In genomic region chr11:14520086-14520901, GRCh38 we compare ENCODE assay signal across 8 cellular contexts. TPM values are rescaled to one million over a fixed set of nuclear protein-coding genes. Genes with fewer than 3 reads are reported as not detected.
DNase-seq lines count a peak whose midpoint lies in the region; ATAC-seq and TF ChIP-seq lines count a peak whose summit lies in the region.

Gene PSMA1, minus strand, starts transcription at chr11:14520386. Its CDS starts 87 bp downstream, at chr11:14520299.

- H3K27ac ChIP-seq in OCI-LY7 (ENCODE audit: low read depth, low read length, poor library complexity, severe bottlenecking): peak within 1 kb of the TSS; percentile 64

- peak within 1 kb of the TSS; percentile 86 for H3K4me2 ChIP-seq in OCI-LY7 (ENCODE audit: low read length)

- CTCF ChIA-PET in OCI-LY7 (lab: Charles Lee; ENCODE audit: unreplicated experiment): interaction anchor here (1.7 kb wide), 1 partner anchor 21 kb away, joined by 5 read pairs; the partner anchor contains the start of gene COPB1

- H3K9me3 ChIP-seq in OCI-LY7 (ENCODE audit: low read length): no peaks in the 10 kb centered on the region
- no peaks in the 10 kb centered on the region for H3K9me3 ChIP-seq in mononuclear cell (ENCODE audit: low read depth, low read length)

- peaks cover 19% of the 10 kb centered on the region for H3K4me1 ChIP-seq in OCI-LY7 (ENCODE audit: insufficient read depth, low read length, poor library complexity, severe bottlenecking)
- H3K4me1 ChIP-seq in mononuclear cell (ENCODE audit: insufficient read depth, low read length): peaks cover 25% of the 10 kb centered on the region

- intact Hi-C loops in OCI-LY7 (cut with micrococcal nuclease; ENCODE audit: unreplicated experiment): loop anchor here (1.0 to 5.0 kb wide), 5 partner anchors 21 to 387 kb away; partner anchors contain the start of genes COPB1 and CYP2R1

- H4K20me1 ChIP-seq in OCI-LY7 (ENCODE audit: insufficient read depth, low read length): peaks cover 5% of the 10 kb centered on the region; the same call in 1 of the 2 replicates

- peak; percentile 97 for DNase-seq in DMS 273 (lab: John Stamatoyannopoulos, UW; ENCODE audit: unreplicated experiment)
- DNase-seq in HuH-7.5 (ENCODE audit: low spot score): peak; percentile 58
- DNase-seq in OCI-LY7 (ENCODE audit: low spot score): peak; percentile 94
- peak; percentile 83 for DNase-seq in activated T-cell treated with anti-CD3 and anti-CD28 coated beads for 1 hour (ENCODE audit: low read depth)
- DNase-seq in epidermal melanocyte (ENCODE audit: insufficient read length, low spot score): peak; percentile 72
- peak; percentile 80 to 84 for DNase-seq in stimulated activated CD8-positive, alpha-beta memory T cell treated with anti-CD3 and anti-CD28 coated beads, Interleukin-4, amount 100 ng/mL, for 1 hour (ENCODE audit: low read depth in 2 of 2, low spot score in 1 of 2)

- H3K4me3 ChIP-seq in OCI-LY7 (ENCODE audit: low read depth, low read length, poor library complexity, severe bottlenecking) (peak within 1 kb of the TSS; percentile 94), mononuclear cell (ENCODE audit: low read length) (peak within 1 kb of the TSS; percentile 88)

- TF ChIP-seq CTCF in OCI-LY7 (conservative IDR thresholded peaks at IDR 0.05; ENCODE audit: low read length): no peak

- peak; percentile 92 for ATAC-seq in GM21526 (IDR thresholded peaks at IDR 0.05; ENCODE audit: low FRiP score, unreplicated experiment)

- peaks cover 32% of the 10 kb centered on the region for H3K79me2 ChIP-seq in OCI-LY7 (ENCODE audit: insufficient read depth, low read depth, low read length)

- H3K36me3 ChIP-seq in OCI-LY7 (ENCODE audit: insufficient read depth, low read length): peaks cover 40% of the 10 kb centered on the region

- BruUV-seq in OCI-LY7 (replicated peaks; lab: Mats Ljungman, UMichigan): TSS peak; percentile 93

- H2AFZ ChIP-seq in OCI-LY7 (ENCODE audit: low read length): peak within 1 kb of the TSS; percentile 99

- POLR2A ChIA-PET in OCI-LY7 (lab: Charles Lee): interaction anchor here (0.7 to 2.2 kb wide), 11 partner anchors 13 to 371 kb away, joined by 3 to 16 read pairs (median 4); partner anchors contain the start of genes COPB1 and CYP2R1

- no peaks in the 10 kb centered on the region for H3K27me3 ChIP-seq in mononuclear cell (ENCODE audit: insufficient read depth, low read length)

- H3K9me2 ChIP-seq in OCI-LY7 (ENCODE audit: insufficient read depth, low read length): no peaks in the 10 kb centered on the region

RNA-seq across cellular contexts. Expression of gene PSMA1, which starts in this region (rescaled TPM):
- 134 and 173 TPM in 2 replicates for total RNA-seq in OCI-LY7 (2014; rRNA removed; shearing (Covaris generic))
- total RNA-seq in OCI-LY7 (2022) (171 TPM in 2 replicates), mononuclear cell (171 TPM)

Comparison
In these comparisons a context has a peak if more than half of its experiments do, and no peak if none do; other contexts are left out.
1. Peak in every context shown above with its lines: DNase-seq, ATAC-seq, H3K4me3 ChIP-seq and H3K27ac ChIP-seq.